Comparison of ENCODE assay signal across 2 cellular contexts in genomic region chr17:57856792-57857620, GRCh38.
TF ChIP-seq lines count a peak whose summit lies in the region.

No MANE protein-coding gene starts in this region.

TF ChIP-seq in A549, 52 proteins besides CTCF, POLR2A, EP300 and RAD21:
- TF ChIP-seq TP53 (CRISPR knock-in tag; IDR thresholded peaks at IDR 0.05), result no peak
- TF ChIP-seq CBX8 (IDR thresholded peaks at IDR 0.05), result no peak
- no peak for TF ChIP-seq POLR2AphosphoS2 (conservative IDR thresholded peaks at IDR 0.05; ENCODE audit: low read length)
- TF ChIP-seq USF2 (IDR thresholded peaks at IDR 0.05), result no peak
- TF ChIP-seq HES2 (IDR thresholded peaks at IDR 0.05), result no peak
- no peak for TF ChIP-seq MAZ (IDR thresholded peaks at IDR 0.05; ENCODE audit: borderline replicate concordance, low read depth, low read length)
- TF ChIP-seq RARB (CRISPR knock-in tag; IDR thresholded peaks at IDR 0.05), result no peak
- TF ChIP-seq NFE2L2 (conservative IDR thresholded peaks at IDR 0.05; ENCODE audit: low read length), result no peak
- no peak for TF ChIP-seq MAX (IDR thresholded peaks at IDR 0.05)
- TF ChIP-seq ATOH8 (CRISPR knock-in tag; IDR thresholded peaks at IDR 0.05; ENCODE audit: low read depth), result no peak
- TF ChIP-seq NR3C1 (IDR thresholded peaks at IDR 0.05), result no peak
- TF ChIP-seq GATA3 (IDR thresholded peaks at IDR 0.05; ENCODE audit: borderline replicate concordance), result no peak
- no peak for TF ChIP-seq HDAC2 (IDR thresholded peaks at IDR 0.05)
- no peak for TF ChIP-seq HEYL (CRISPR knock-in tag; IDR thresholded peaks at IDR 0.05)
- no peak for TF ChIP-seq JUN (IDR thresholded peaks at IDR 0.05)
- no peak for TF ChIP-seq HOXB13 (CRISPR knock-in tag; IDR thresholded peaks at IDR 0.05; ENCODE audit: low read depth)
- no peak for TF ChIP-seq FOSL2 (IDR thresholded peaks at IDR 0.05)
- TF ChIP-seq FOSL2 (CRISPR knock-in tag; IDR thresholded peaks at IDR 0.05), result no peak

TF ChIP-seq in GM23338, 12 proteins besides CTCF, POLR2A, EP300 and RAD21:
- TF ChIP-seq EZH2 (IDR thresholded peaks at IDR 0.05; ENCODE audit: low read depth, unreplicated experiment) (no peak), REST (IDR thresholded peaks at IDR 0.05; ENCODE audit: unreplicated experiment) (no peak), NANOG (IDR thresholded peaks at IDR 0.05; ENCODE audit: borderline replicate concordance) (no peak), EZH2phosphoT487 (IDR thresholded peaks at IDR 0.05; ENCODE audit: unreplicated experiment) (no peak), JUNB (IDR thresholded peaks at IDR 0.05; ENCODE audit: unreplicated experiment) (no peak), STAT1 (IDR thresholded peaks at IDR 0.05; ENCODE audit: unreplicated experiment) (no peak), ETS1 (IDR thresholded peaks at IDR 0.05) (no peak), ZNF114 (CRISPR knock-in tag; IDR thresholded peaks at IDR 0.05) (no peak), CREB1 (CRISPR knock-in tag; IDR thresholded peaks at IDR 0.05; ENCODE audit: low read depth) (no peak), ZNF331 (CRISPR knock-in tag; IDR thresholded peaks at IDR 0.05; ENCODE audit: low read depth) (no peak), POLR2AphosphoS5 (IDR thresholded peaks at IDR 0.05; ENCODE audit: low read depth) (no peak), ZNF462 (CRISPR knock-in tag; IDR thresholded peaks at IDR 0.05) (no peak)
TF ChIP-seq in GM23338: peak in this region for 0.
